Comparison of ENCODE assay signal across 1 cellular context in the genomic region with DNA sequence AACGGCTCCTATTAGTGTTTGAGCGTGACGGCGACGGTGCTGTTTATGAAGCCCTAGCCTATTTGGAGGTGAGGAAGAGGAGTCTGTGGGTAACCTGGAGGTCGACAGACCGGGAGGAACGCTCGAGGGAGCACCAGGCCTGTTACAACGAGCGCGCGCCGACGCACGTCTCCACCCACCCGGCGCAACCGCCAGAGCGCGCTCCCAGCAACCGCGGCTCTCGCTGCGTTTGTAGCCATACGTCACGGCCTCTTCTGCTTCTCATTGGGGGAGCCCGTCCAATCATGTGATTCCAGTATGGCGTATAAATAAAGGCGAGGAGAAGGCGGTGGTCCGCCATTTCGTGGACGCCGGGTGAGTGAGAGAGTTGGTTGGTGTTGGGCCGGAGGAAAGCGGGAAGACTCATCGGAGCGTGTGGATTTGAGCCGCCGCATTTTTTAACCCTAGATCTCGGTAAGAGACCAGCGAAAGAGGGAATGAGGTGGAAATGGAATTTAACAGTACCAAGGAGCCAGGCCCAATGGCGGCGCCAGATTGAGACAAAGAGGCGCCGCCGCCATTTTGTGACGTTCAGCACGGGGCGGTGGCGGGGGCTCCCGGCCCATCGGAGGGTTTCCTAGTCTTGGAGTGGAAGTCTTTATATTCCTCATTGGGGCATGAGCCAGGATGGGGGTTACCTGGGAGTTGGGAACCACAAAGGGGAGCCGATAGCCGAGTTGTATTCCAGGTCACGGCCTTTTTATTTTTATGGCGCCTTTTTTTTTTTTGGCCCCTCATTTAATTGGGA.
A peak's percentile ranks its signal among the peaks of the same experiment; 100 is the strongest.
TF ChIP-seq lines count a peak whose summit lies in the region.

A gene (plus strand): TSS at position 334 of the 787 bp plus-strand sequence. CDS start 2,401 bp downstream, outside the sequence.

TF ChIP-seq in HepG2, 621 proteins besides CTCF, POLR2A, EP300 and RAD21 (continued from another document and continues in another):
- peak; percentile 99 for TF ChIP-seq YY1 (IDR thresholded peaks at IDR 0.05; ENCODE audit: insufficient read depth, insufficient replicate concordance, low read depth, low read length)
- no peak for TF ChIP-seq IKZF1 (IDR thresholded peaks at IDR 0.05)
- TF ChIP-seq NBN (conservative IDR thresholded peaks at IDR 0.05), result 0 out of 2 replicates have a peak, but pooled peaks have one; percentile 77
- TF ChIP-seq ZNF577 (CRISPR knock-in tag; IDR thresholded peaks at IDR 0.05; ENCODE audit: borderline replicate concordance, low read depth), result no peak
- peak; percentile 88 for TF ChIP-seq THAP11 (CRISPR knock-in tag; IDR thresholded peaks at IDR 0.05)
- TF ChIP-seq KDM4B (CRISPR knock-in tag; IDR thresholded peaks at IDR 0.05), result peak; percentile 85
- TF ChIP-seq ZNF879 (CRISPR knock-in tag; IDR thresholded peaks at IDR 0.05), result no peak
- TF ChIP-seq, protein P1, sequence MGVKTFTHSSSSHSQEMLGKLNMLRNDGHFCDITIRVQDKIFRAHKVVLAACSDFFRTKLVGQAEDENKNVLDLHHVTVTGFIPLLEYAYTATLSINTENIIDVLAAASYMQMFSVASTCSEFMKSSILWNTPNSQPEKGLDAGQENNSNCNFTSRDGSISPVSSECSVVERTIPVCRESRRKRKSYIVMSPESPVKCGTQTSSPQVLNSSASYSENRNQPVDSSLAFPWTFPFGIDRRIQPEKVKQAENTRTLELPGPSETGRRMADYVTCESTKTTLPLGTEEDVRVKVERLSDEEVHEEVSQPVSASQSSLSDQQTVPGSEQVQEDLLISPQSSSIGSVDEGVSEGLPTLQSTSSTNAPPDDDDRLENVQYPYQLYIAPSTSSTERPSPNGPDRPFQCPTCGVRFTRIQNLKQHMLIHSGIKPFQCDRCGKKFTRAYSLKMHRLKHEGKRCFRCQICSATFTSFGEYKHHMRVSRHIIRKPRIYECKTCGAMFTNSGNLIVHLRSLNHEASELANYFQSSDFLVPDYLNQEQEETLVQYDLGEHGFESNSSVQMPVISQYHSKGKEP (CRISPR knock-in tag; IDR thresholded peaks at IDR 0.05), result no peak
- peak; percentile 40; the same call in 1 of the 2 replicates for TF ChIP-seq EEA1 (CRISPR knock-in tag; IDR thresholded peaks at IDR 0.05; ENCODE audit: borderline replicate concordance)
- peak; percentile 95 for TF ChIP-seq FOXC1 (CRISPR knock-in tag; IDR thresholded peaks at IDR 0.05; ENCODE audit: borderline replicate concordance)
- no peak for TF ChIP-seq MAFG (CRISPR knock-in tag; IDR thresholded peaks at IDR 0.05)
- peak; percentile 67 for TF ChIP-seq SRSF4 (IDR thresholded peaks at IDR 0.05; ENCODE audit: low read depth, low read length, poor library complexity, severe bottlenecking)
- TF ChIP-seq MZF1 (CRISPR knock-in tag; IDR thresholded peaks at IDR 0.05; ENCODE audit: borderline replicate concordance), result peak; percentile 69; the same call in 1 of the 2 replicates
- TF ChIP-seq ZBTB21 (CRISPR knock-in tag; IDR thresholded peaks at IDR 0.05), result peak; percentile 68; the same call in 1 of the 2 replicates
- peak; percentile 91 for TF ChIP-seq NFYC (CRISPR knock-in tag; IDR thresholded peaks at IDR 0.05)
- TF ChIP-seq, protein P2, sequence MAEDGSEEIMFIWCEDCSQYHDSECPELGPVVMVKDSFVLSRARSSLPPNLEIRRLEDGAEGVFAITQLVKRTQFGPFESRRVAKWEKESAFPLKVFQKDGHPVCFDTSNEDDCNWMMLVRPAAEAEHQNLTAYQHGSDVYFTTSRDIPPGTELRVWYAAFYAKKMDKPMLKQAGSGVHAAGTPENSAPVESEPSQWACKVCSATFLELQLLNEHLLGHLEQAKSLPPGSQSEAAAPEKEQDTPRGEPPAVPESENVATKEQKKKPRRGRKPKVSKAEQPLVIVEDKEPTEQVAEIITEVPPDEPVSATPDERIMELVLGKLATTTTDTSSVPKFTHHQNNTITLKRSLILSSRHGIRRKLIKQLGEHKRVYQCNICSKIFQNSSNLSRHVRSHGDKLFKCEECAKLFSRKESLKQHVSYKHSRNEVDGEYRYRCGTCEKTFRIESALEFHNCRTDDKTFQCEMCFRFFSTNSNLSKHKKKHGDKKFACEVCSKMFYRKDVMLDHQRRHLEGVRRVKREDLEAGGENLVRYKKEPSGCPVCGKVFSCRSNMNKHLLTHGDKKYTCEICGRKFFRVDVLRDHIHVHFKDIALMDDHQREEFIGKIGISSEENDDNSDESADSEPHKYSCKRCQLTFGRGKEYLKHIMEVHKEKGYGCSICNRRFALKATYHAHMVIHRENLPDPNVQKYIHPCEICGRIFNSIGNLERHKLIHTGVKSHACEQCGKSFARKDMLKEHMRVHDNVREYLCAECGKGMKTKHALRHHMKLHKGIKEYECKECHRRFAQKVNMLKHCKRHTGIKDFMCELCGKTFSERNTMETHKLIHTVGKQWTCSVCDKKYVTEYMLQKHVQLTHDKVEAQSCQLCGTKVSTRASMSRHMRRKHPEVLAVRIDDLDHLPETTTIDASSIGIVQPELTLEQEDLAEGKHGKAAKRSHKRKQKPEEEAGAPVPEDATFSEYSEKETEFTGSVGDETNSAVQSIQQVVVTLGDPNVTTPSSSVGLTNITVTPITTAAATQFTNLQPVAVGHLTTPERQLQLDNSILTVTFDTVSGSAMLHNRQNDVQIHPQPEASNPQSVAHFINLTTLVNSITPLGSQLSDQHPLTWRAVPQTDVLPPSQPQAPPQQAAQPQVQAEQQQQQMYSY (CRISPR knock-in tag; IDR thresholded peaks at IDR 0.05), result peak; percentile 45; the same call in 1 of the 2 replicates
- TF ChIP-seq ZNF724P (CRISPR knock-in tag; IDR thresholded peaks at IDR 0.05; ENCODE audit: borderline replicate concordance), result peak; percentile 94
- TF ChIP-seq, protein P3, sequence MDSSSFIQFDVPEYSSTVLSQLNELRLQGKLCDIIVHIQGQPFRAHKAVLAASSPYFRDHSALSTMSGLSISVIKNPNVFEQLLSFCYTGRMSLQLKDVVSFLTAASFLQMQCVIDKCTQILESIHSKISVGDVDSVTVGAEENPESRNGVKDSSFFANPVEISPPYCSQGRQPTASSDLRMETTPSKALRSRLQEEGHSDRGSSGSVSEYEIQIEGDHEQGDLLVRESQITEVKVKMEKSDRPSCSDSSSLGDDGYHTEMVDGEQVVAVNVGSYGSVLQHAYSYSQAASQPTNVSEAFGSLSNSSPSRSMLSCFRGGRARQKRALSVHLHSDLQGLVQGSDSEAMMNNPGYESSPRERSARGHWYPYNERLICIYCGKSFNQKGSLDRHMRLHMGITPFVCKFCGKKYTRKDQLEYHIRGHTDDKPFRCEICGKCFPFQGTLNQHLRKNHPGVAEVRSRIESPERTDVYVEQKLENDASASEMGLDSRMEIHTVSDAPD (CRISPR knock-in tag; IDR thresholded peaks at IDR 0.05), result peak; percentile 88
- TF ChIP-seq ZNF747 (CRISPR knock-in tag; IDR thresholded peaks at IDR 0.05; ENCODE audit: borderline replicate concordance), result peak; percentile 99
- no peak for TF ChIP-seq ATAD3A (CRISPR knock-in tag; IDR thresholded peaks at IDR 0.05)
- no peak for TF ChIP-seq ZBTB1 (CRISPR knock-in tag; IDR thresholded peaks at IDR 0.05; ENCODE audit: borderline replicate concordance)
- TF ChIP-seq PLRG1 (conservative IDR thresholded peaks at IDR 0.05), result no peak
- no peak for TF ChIP-seq HDAC6 (IDR thresholded peaks at IDR 0.05; ENCODE audit: low read depth, low read length)
- TF ChIP-seq SETDB1 (CRISPR knock-in tag; IDR thresholded peaks at IDR 0.05; ENCODE audit: borderline replicate concordance), result no peak
- TF ChIP-seq ZNF207 (IDR thresholded peaks at IDR 0.05; ENCODE audit: borderline replicate concordance), result no peak
- peak; percentile 90; the same call in 1 of the 2 replicates for TF ChIP-seq ZNF737 (CRISPR knock-in tag; IDR thresholded peaks at IDR 0.05; ENCODE audit: borderline replicate concordance)
- TF ChIP-seq ESRRA (CRISPR knock-in tag; IDR thresholded peaks at IDR 0.05; ENCODE audit: low read depth), result peak; percentile 53; the same call in 1 of the 2 replicates
- TF ChIP-seq, protein P4, sequence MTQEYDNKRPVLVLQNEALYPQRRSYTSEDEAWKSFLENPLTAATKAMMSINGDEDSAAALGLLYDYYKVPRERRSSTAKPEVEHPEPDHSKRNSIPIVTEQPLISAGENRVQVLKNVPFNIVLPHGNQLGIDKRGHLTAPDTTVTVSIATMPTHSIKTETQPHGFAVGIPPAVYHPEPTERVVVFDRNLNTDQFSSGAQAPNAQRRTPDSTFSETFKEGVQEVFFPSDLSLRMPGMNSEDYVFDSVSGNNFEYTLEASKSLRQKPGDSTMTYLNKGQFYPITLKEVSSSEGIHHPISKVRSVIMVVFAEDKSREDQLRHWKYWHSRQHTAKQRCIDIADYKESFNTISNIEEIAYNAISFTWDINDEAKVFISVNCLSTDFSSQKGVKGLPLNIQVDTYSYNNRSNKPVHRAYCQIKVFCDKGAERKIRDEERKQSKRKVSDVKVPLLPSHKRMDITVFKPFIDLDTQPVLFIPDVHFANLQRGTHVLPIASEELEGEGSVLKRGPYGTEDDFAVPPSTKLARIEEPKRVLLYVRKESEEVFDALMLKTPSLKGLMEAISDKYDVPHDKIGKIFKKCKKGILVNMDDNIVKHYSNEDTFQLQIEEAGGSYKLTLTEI (CRISPR knock-in tag; conservative IDR thresholded peaks at IDR 0.05), result no peak
- peak; percentile 97 for TF ChIP-seq TAF15 (IDR thresholded peaks at IDR 0.05; ENCODE audit: low read depth, low read length, poor library complexity, severe bottlenecking)
- peak; percentile 48; the same call in 1 of the 2 replicates for TF ChIP-seq SIX4 (CRISPR knock-in tag; IDR thresholded peaks at IDR 0.05)
- TF ChIP-seq, protein P5, sequence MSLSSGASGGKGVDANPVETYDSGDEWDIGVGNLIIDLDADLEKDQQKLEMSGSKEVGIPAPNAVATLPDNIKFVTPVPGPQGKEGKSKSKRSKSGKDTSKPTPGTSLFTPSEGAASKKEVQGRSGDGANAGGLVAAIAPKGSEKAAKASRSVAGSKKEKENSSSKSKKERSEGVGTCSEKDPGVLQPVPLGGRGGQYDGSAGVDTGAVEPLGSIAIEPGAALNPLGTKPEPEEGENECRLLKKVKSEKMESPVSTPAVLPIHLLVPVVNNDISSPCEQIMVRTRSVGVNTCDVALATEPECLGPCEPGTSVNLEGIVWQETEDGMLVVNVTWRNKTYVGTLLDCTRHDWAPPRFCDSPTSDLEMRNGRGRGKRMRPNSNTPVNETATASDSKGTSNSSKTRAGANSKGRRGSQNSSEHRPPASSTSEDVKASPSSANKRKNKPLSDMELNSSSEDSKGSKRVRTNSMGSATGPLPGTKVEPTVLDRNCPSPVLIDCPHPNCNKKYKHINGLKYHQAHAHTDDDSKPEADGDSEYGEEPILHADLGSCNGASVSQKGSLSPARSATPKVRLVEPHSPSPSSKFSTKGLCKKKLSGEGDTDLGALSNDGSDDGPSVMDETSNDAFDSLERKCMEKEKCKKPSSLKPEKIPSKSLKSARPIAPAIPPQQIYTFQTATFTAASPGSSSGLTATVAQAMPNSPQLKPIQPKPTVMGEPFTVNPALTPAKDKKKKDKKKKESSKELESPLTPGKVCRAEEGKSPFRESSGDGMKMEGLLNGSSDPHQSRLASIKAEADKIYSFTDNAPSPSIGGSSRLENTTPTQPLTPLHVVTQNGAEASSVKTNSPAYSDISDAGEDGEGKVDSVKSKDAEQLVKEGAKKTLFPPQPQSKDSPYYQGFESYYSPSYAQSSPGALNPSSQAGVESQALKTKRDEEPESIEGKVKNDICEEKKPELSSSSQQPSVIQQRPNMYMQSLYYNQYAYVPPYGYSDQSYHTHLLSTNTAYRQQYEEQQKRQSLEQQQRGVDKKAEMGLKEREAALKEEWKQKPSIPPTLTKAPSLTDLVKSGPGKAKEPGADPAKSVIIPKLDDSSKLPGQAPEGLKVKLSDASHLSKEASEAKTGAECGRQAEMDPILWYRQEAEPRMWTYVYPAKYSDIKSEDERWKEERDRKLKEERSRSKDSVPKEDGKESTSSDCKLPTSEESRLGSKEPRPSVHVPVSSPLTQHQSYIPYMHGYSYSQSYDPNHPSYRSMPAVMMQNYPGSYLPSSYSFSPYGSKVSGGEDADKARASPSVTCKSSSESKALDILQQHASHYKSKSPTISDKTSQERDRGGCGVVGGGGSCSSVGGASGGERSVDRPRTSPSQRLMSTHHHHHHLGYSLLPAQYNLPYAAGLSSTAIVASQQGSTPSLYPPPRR (CRISPR knock-in tag; IDR thresholded peaks at IDR 0.05; ENCODE audit: borderline replicate concordance), result peak; percentile 71; the same call in 1 of the 2 replicates
- TF ChIP-seq ZNF761 (CRISPR knock-in tag; conservative IDR thresholded peaks at IDR 0.05), result peak; percentile 60; the same call in 1 of the 2 replicates
- no peak for TF ChIP-seq ZBTB7A (CRISPR knock-in tag; IDR thresholded peaks at IDR 0.05)
- TF ChIP-seq ZNF382 (CRISPR knock-in tag; IDR thresholded peaks at IDR 0.05; ENCODE audit: borderline replicate concordance), result no peak
- no peak for TF ChIP-seq ZNF256 (CRISPR knock-in tag; conservative IDR thresholded peaks at IDR 0.05)
- TF ChIP-seq, protein P6, sequence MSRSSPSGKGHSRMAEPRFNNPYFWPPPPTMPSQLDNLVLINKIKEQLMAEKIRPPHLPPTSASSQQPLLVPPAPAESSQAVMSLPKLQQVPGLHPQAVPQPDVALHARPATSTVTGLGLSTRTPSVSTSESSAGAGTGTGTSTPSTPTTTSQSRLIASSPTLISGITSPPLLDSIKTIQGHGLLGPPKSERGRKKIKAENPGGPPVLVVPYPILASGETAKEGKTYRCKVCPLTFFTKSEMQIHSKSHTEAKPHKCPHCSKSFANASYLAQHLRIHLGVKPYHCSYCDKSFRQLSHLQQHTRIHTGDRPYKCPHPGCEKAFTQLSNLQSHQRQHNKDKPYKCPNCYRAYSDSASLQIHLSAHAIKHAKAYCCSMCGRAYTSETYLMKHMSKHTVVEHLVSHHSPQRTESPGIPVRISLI (CRISPR knock-in tag; IDR thresholded peaks at IDR 0.05; ENCODE audit: borderline replicate concordance), result peak; percentile 57; the same call in 1 of the 2 replicates
- peak; percentile 70 for TF ChIP-seq JUN (CRISPR knock-in tag; IDR thresholded peaks at IDR 0.05)
- peak; percentile 72 for TF ChIP-seq NCOA2 (CRISPR knock-in tag; IDR thresholded peaks at IDR 0.05)
- TF ChIP-seq ZNF20 (CRISPR knock-in tag; IDR thresholded peaks at IDR 0.05), result no peak
